ENCODE assay signal across 26 cellular contexts in genomic region chrX:73812256-73812655, GRCh38. TPM values are rescaled to one million over a fixed set of nuclear protein-coding genes. Genes with fewer than 3 reads are reported as not detected.
DNase-seq lines count a peak whose midpoint lies in the region; ATAC-seq, FAIRE-seq and TF ChIP-seq lines count a peak whose summit lies in the region.
"Had no signal": no experiment of that assay in that cellular context is flagged by ENCODE, and none has a peak within 500 bp of the region (broad histone marks: within the 10 kb centered on the region; RNA-seq: fewer than 3 reads in every experiment).

No MANE protein-coding gene starts in this region.

- H3K27ac ChIP-seq in SK-N-SH (ENCODE audit: low read depth in 2 of 2, low read length in 1 of 2), result no peak overlapping the region
- no peak overlapping the region for H3K27ac ChIP-seq in HEK293 (ENCODE audit: extremely low read depth, low read depth, low read length)
- H3K27ac ChIP-seq: BLaER1 treated with 17β-estradiol and CSF1 and Interleukin-3, amounts not matched to agents 10 nM and 100 nM had no signal

- no peaks in the 10 kb centered on the region for H3F3A ChIP-seq in SK-N-SH (replicated peaks; ENCODE audit: insufficient read depth)

- H3K4me2 ChIP-seq in SK-N-SH, result no peak overlapping the region
- H3K4me2 ChIP-seq: BLaER1 treated with 17β-estradiol and CSF1 and Interleukin-3, amounts not matched to agents 10 nM and 100 nM had no signal

- DNase-seq in SK-N-SH (no peak), kidney tubule cell (ENCODE audit: low spot score) (peak; percentile 12)
- DNase-seq in activated CD4-positive, alpha-beta T cell treated with anti-CD3 and anti-CD28 coated beads for 48 hours, result no peak
- DNase-seq: 8988T; ACHN; AML-193; CD4-positive, alpha-beta T cell; KBM-7; MG63; NCI-H1105 treated with DMSO at 0.1 percent for 48 hours; NCI-H146; NCI-H2029 treated with DMSO at 0.1 percent for 48 hours; NCI-H2227 treated with DMSO at 0.1 percent for 48 hours; NCI-H526 treated with DMSO at 0.1 percent for 48 hours; OCI-M1 had no signal

- POLR2A ChIA-PET in SK-N-SH (lab: Yijun Ruan, JAX), result no interaction called here
- POLR2A ChIA-PET in HEK293 (lab: Yijun Ruan, JAX), result no interaction called here

- no peaks in the 10 kb centered on the region for H3K27me3 ChIP-seq in SK-N-SH (ENCODE audit: insufficient read depth)
- H3K27me3 ChIP-seq: BLaER1 treated with 17β-estradiol and CSF1 and Interleukin-3, amounts not matched to agents 10 nM and 100 nM; MG63 had no signal

- no peak for TF ChIP-seq RAD21 in SK-N-SH (IDR thresholded peaks at IDR 0.05; ENCODE audit: low read length)

- no peak overlapping the region for H2AFZ ChIP-seq in SK-N-SH (ENCODE audit: low read depth)

- FAIRE-seq in colon (lab: Jason Lieb, UNC), result peak; percentile 33
- FAIRE-seq: D721Med, G401.6, H1, RCC 7860 had no signal

- no peaks in the 10 kb centered on the region for H3K79me2 ChIP-seq in SK-N-SH (ENCODE audit: insufficient read depth)

- TF ChIP-seq CTCF in SK-N-SH (IDR thresholded peaks at IDR 0.05) (no peak), HEK293 (tag by site-specific recombination; IDR thresholded peaks at IDR 0.05) (no peak)

- no peaks in the 10 kb centered on the region for H3K4me1 ChIP-seq in SK-N-SH (ENCODE audit: control insufficient read depth in 1 of 2, insufficient read depth in 2 of 2, low read depth in 1 of 2, low read length in 1 of 2)
- H3K4me1 ChIP-seq in HEK293 (ENCODE audit: control insufficient read depth, insufficient read depth, low read length), result peaks cover 5% of the 10 kb centered on the region
- H3K4me1 ChIP-seq: BLaER1 treated with 17β-estradiol and CSF1 and Interleukin-3, amounts not matched to agents 10 nM and 100 nM had no signal

- H3K4me3 ChIP-seq in SK-N-SH (ENCODE audit: low read depth in 2 of 2, low read length in 1 of 2), result no peak overlapping the region
- no peak overlapping the region for H3K4me3 ChIP-seq in HEK293 (ENCODE audit: low read depth, low read length)
- H3K4me3 ChIP-seq: BLaER1 treated with 17β-estradiol and CSF1 and Interleukin-3, amounts not matched to agents 10 nM and 100 nM; MG63 had no signal

- H3K36me3 ChIP-seq in SK-N-SH (replicated peaks in 1 of 2; ENCODE audit: control insufficient read depth in 1 of 2, insufficient read depth in 2 of 2, low read length in 1 of 2) (no peaks in the 10 kb centered on the region), HEK293 (ENCODE audit: control insufficient read depth in 2 of 2, insufficient read depth in 1 of 2, low read length in 2 of 2) (peaks cover 0 to 27% of the 10 kb centered on the region in 2 experiments; a peak in 2 of 3 replicates)
- H3K36me3 ChIP-seq: BLaER1 treated with 17β-estradiol and CSF1 and Interleukin-3, amounts not matched to agents 10 nM and 100 nM; MG63 had no signal

- no peak overlapping the region for H3K9ac ChIP-seq in SK-N-SH
- H3K9ac ChIP-seq: BLaER1 treated with 17β-estradiol and CSF1 and Interleukin-3, amounts not matched to agents 10 nM and 100 nM had no signal

- H3K9me2 ChIP-seq in SK-N-SH, result no peaks in the 10 kb centered on the region

- CTCF ChIA-PET in SK-N-SH (lab: Yijun Ruan, JAX) (no interaction called here), HEK293 (lab: Yijun Ruan, JAX) (interaction anchor here (0.6 to 0.7 kb wide), 2 partner anchors 61 to 1779 kb away, joined by 3 to 6 read pairs; no protein-coding TSS in a partner anchor)

- no peak for ATAC-seq in SK-N-SH treated with all-trans-retinoic acid at 6 μM for 48 hours
- ATAC-seq in HG02970 (IDR thresholded peaks at IDR 0.05; ENCODE audit: low FRiP score, unreplicated experiment), result no peak
- no peak for ATAC-seq in HG02840 (IDR thresholded peaks at IDR 0.05; ENCODE audit: low FRiP score, unreplicated experiment)
- ATAC-seq: HCT116 had no signal

- no peaks in the 10 kb centered on the region for H4K20me1 ChIP-seq in SK-N-SH (ENCODE audit: insufficient read depth)

- no peak for TF ChIP-seq EP300 in SK-N-SH (IDR thresholded peaks at IDR 0.05; ENCODE audit: borderline replicate concordance in 1 of 2, low read depth in 1 of 2, low read length in 1 of 2)

- H3K9me3 ChIP-seq in SK-N-SH, result no peaks in the 10 kb centered on the region
- H3K9me3 ChIP-seq in HEK293 (ENCODE audit: control insufficient read depth, insufficient read depth, low read depth, low read length), result no peaks in the 10 kb centered on the region; the same call in 1 of the 2 replicates
- H3K9me3 ChIP-seq: BLaER1 treated with 17β-estradiol and CSF1 and Interleukin-3, amounts not matched to agents 10 nM and 100 nM; MG63 had no signal

TF ChIP-seq in SK-N-SH, 30 proteins besides CTCF, POLR2A, EP300 and RAD21:
- 0 out of 2 replicates have a peak, but pooled peaks have one; percentile 12 for TF ChIP-seq TCF12 (IDR thresholded peaks at IDR 0.05)
- no peak for TF ChIP-seq TEAD4 (IDR thresholded peaks at IDR 0.05; ENCODE audit: borderline replicate concordance, insufficient read depth)

TF ChIP-seq in SK-N-SH treated with all-trans-retinoic acid at 6 μM for 48 hours, 23 proteins besides CTCF, POLR2A, EP300 and RAD21 (continues in another document):
- TF ChIP-seq, protein P1, sequence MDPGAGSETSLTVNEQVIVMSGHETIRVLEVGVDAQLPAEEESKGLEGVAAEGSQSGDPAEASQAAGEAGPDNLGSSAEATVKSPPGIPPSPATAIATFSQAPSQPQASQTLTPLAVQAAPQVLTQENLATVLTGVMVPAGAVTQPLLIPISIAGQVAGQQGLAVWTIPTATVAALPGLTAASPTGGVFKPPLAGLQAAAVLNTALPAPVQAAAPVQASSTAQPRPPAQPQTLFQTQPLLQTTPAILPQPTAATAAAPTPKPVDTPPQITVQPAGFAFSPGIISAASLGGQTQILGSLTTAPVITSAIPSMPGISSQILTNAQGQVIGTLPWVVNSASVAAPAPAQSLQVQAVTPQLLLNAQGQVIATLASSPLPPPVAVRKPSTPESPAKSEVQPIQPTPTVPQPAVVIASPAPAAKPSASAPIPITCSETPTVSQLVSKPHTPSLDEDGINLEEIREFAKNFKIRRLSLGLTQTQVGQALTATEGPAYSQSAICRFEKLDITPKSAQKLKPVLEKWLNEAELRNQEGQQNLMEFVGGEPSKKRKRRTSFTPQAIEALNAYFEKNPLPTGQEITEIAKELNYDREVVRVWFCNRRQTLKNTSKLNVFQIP (CRISPR knock-in tag; IDR thresholded peaks at IDR 0.05; ENCODE audit: borderline replicate concordance, low read depth), result no peak
- TF ChIP-seq ZNF8 (CRISPR knock-in tag; IDR thresholded peaks at IDR 0.05), result no peak
- no peak for TF ChIP-seq ARNTL (CRISPR knock-in tag; IDR thresholded peaks at IDR 0.05; ENCODE audit: borderline replicate concordance, low read depth)
- TF ChIP-seq ZNF70 (CRISPR knock-in tag; IDR thresholded peaks at IDR 0.05), result no peak
- no peak for TF ChIP-seq OSR1 (CRISPR knock-in tag; IDR thresholded peaks at IDR 0.05)
- no peak for TF ChIP-seq ZFP3 (CRISPR knock-in tag; IDR thresholded peaks at IDR 0.05)
- TF ChIP-seq CSDC2 (CRISPR knock-in tag; IDR thresholded peaks at IDR 0.05), result no peak
- TF ChIP-seq TOX (CRISPR knock-in tag; IDR thresholded peaks at IDR 0.05; ENCODE audit: borderline replicate concordance), result no peak
- no peak for TF ChIP-seq ZFP30 (CRISPR knock-in tag; IDR thresholded peaks at IDR 0.05)
- no peak for TF ChIP-seq RARB (CRISPR knock-in tag; IDR thresholded peaks at IDR 0.05)

TF ChIP-seq in HEK293, 187 proteins besides CTCF, POLR2A, EP300 and RAD21:
- TF ChIP-seq ZNF488 (tag by site-specific recombination; IDR thresholded peaks at IDR 0.05) (no peak), FEZF1 (tag by site-specific recombination; IDR thresholded peaks at IDR 0.05) (0 out of 2 replicates have a peak, but pooled peaks have one; percentile 10), PRDM1 (tag by site-specific recombination; IDR thresholded peaks at IDR 0.05) (peak; percentile 72)

RNA-seq across cellular contexts. Expression of gene XIST, which starts 40.3 kb away (rescaled TPM):
- polyA plus RNA-seq in SK-N-SH (2012; rRNA removed), result 135 and 215 TPM in 2 replicates
- polyA plus RNA-seq in SK-N-SH (2012; cell fraction: cytosol; rRNA removed), result 1.6 and 1.9 TPM in 2 replicates
- polyA plus RNA-seq in SK-N-SH (2012; cell fraction: nucleus; rRNA removed), result 846 and 1,404 TPM in 2 replicates
